ENCODE assay signal across 28 cellular contexts in the genomic region with DNA sequence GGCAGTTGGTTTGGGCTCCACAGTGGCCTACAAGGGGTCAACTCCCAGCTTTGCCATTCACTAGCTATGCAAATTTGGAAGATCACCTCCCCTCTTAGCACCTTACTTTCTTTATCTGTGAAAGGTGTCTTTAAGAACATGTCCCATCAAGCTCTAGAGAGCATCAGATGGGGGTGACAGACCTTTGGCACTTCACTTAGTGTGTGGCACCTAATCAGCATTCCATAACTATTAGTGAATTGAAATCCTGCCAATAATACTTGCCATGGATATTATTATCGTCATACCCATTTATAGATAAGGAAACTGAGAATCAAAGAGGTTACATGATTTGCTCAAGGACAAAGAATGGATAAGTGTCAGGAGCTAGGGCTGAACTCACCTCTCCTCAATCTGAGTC. TPM values are rescaled to one million over a fixed set of nuclear protein-coding genes. Genes with fewer than 3 reads are reported as not detected.
"Had no signal": no experiment of that assay in that cellular context is flagged by ENCODE, and none has a peak within 500 bp of the region (broad histone marks: within the 10 kb centered on the region; RNA-seq: fewer than 3 reads in every experiment).

No MANE protein-coding gene starts in this region.

- H3K4me1 Mint-ChIP-seq: activated B cell treated with CpG ODN at 0.5 μM for 24 hours; activated CD8-positive, alpha-beta memory T cell treated with anti-CD3 and anti-CD28 coated beads, Interleukin-2, amount 10 ng/mL, durations not matched to agents 7 days and 5 days; memory B cell; naive thymus-derived CD4-positive, alpha-beta T cell; stimulated activated effector memory CD8-positive, alpha-beta T cell treated with anti-CD3 and anti-CD28 coated beads, Interleukin-12 subunit alpha, Interleukin-12 subunit beta, amount 100 ng/mL, for 72 hours had no signal

- DNase-seq: activated B cell treated with CpG ODN at 0.5 μM for 24 hours; activated CD4-positive, alpha-beta T cell treated with anti-CD3 and anti-CD28 coated beads, Interleukin-2, amount 50 U/mL, for 1 hour; activated naive CD4-positive, alpha-beta T cell treated with Interleukin-2 at 50 U/mL for 16 hours; body of pancreas; dorsolateral prefrontal cortex; effector memory CD4-positive, alpha-beta T cell; foreskin fibroblast; heart left ventricle; immature natural killer cell; midbrain; naive thymus-derived CD4-positive, alpha-beta T cell; psoas muscle; sigmoid colon; small intestine; stimulated activated CD4-positive, alpha-beta T cell treated with anti-CD3 and anti-CD28 coated beads, Interleukin-4, amount 100 ng/mL, for 24 hours; trophoblast cell; uterus had no signal

- H3K4me1 ChIP-seq: body of pancreas, heart left ventricle, parathyroid adenoma, psoas muscle, uterus had no signal

- H3K27ac Mint-ChIP-seq: activated B cell treated with CpG ODN at 0.5 μM for 24 hours; activated CD8-positive, alpha-beta memory T cell treated with anti-CD3 and anti-CD28 coated beads, Interleukin-2, amount 10 ng/mL, durations not matched to agents 7 days and 5 days; activated CD8-positive, alpha-beta T cell treated with anti-CD3 and anti-CD28 coated beads, Interleukin-2, amount 10 ng/mL, durations not matched to agents 7 days and 5 days; activated naive CD8-positive, alpha-beta T cell; activated T-cell treated with anti-CD3 and anti-CD28 coated beads, Interleukin-2, amount 50 U/mL, for 72 hours; immature natural killer cell; memory B cell; naive thymus-derived CD4-positive, alpha-beta T cell; stimulated activated effector memory CD8-positive, alpha-beta T cell treated with anti-CD3 and anti-CD28 coated beads, Interleukin-12 subunit alpha, Interleukin-12 subunit beta, amount 100 ng/mL, for 72 hours; stimulated activated naive CD8-positive, alpha-beta T cell treated with anti-CD3 and anti-CD28 coated beads, Interleukin-15, Interleukin-2, amounts not matched to agents 100 ng/mL and 50 ng/mL, for 24 hours had no signal

- H3K36me3 ChIP-seq: heart left ventricle, sigmoid colon, thoracic aorta, uterus had no signal

- H3K4me3 ChIP-seq: body of pancreas, coronary artery, dorsolateral prefrontal cortex, heart left ventricle, psoas muscle, sigmoid colon, thoracic aorta, uterus had no signal

- H3K9ac ChIP-seq: parathyroid adenoma had no signal

- H3K79me2 ChIP-seq: parathyroid adenoma had no signal

- H2AFZ ChIP-seq: parathyroid adenoma had no signal

- H3K9me3 ChIP-seq: body of pancreas, heart left ventricle, psoas muscle, sigmoid colon, thoracic aorta, uterus had no signal

- H3K27ac ChIP-seq: body of pancreas, coronary artery, dorsolateral prefrontal cortex, heart left ventricle, parathyroid adenoma, psoas muscle, sigmoid colon, thoracic aorta, uterus had no signal

- H3K27me3 ChIP-seq: body of pancreas, sigmoid colon, uterus had no signal

- H3K9me3 Mint-ChIP-seq: activated B cell treated with CpG ODN at 0.5 μM for 24 hours; activated T-cell treated with anti-CD3 and anti-CD28 coated beads, Interleukin-2, amount 50 U/mL, for 72 hours; immature natural killer cell; memory B cell; stimulated activated effector memory CD8-positive, alpha-beta T cell treated with anti-CD3 and anti-CD28 coated beads, Interleukin-12 subunit alpha, Interleukin-12 subunit beta, amount 100 ng/mL, for 72 hours had no signal

- FAIRE-seq: small intestine had no signal

- H3K4me3 Mint-ChIP-seq: activated B cell treated with CpG ODN at 0.5 μM for 24 hours; activated CD8-positive, alpha-beta memory T cell treated with anti-CD3 and anti-CD28 coated beads, Interleukin-2, amount 10 ng/mL, durations not matched to agents 7 days and 5 days; activated CD8-positive, alpha-beta T cell treated with anti-CD3 and anti-CD28 coated beads, Interleukin-2, amount 10 ng/mL, durations not matched to agents 7 days and 5 days; activated naive CD8-positive, alpha-beta T cell; activated T-cell treated with anti-CD3 and anti-CD28 coated beads, Interleukin-2, amount 50 U/mL, for 72 hours; immature natural killer cell; memory B cell; naive thymus-derived CD4-positive, alpha-beta T cell; stimulated activated effector memory CD8-positive, alpha-beta T cell treated with anti-CD3 and anti-CD28 coated beads, Interleukin-12 subunit alpha, Interleukin-12 subunit beta, amount 100 ng/mL, for 72 hours; stimulated activated naive CD8-positive, alpha-beta T cell treated with anti-CD3 and anti-CD28 coated beads, Interleukin-15, Interleukin-2, amounts not matched to agents 100 ng/mL and 50 ng/mL, for 24 hours had no signal

- H3K36me3 Mint-ChIP-seq: activated CD8-positive, alpha-beta memory T cell treated with anti-CD3 and anti-CD28 coated beads, Interleukin-2, amount 10 ng/mL, durations not matched to agents 7 days and 5 days; activated naive CD8-positive, alpha-beta T cell; immature natural killer cell; memory B cell; naive thymus-derived CD4-positive, alpha-beta T cell; stimulated activated effector memory CD8-positive, alpha-beta T cell treated with anti-CD3 and anti-CD28 coated beads, Interleukin-12 subunit alpha, Interleukin-12 subunit beta, amount 100 ng/mL, for 72 hours had no signal

- H3K27me3 Mint-ChIP-seq: activated CD8-positive, alpha-beta memory T cell treated with anti-CD3 and anti-CD28 coated beads, Interleukin-2, amount 10 ng/mL, durations not matched to agents 7 days and 5 days; activated naive CD8-positive, alpha-beta T cell; memory B cell had no signal

- ATAC-seq: activated CD8-positive, alpha-beta memory T cell treated with anti-CD3 and anti-CD28 coated beads, Interleukin-2, amount 10 ng/mL, durations not matched to agents 7 days and 5 days; activated CD8-positive, alpha-beta T cell treated with anti-CD3 and anti-CD28 coated beads, Interleukin-2, amount 10 ng/mL, durations not matched to agents 7 days and 5 days; body of pancreas; heart left ventricle; naive thymus-derived CD4-positive, alpha-beta T cell; psoas muscle had no signal

RNA-seq across cellular contexts. Expression of gene PLPP4, which starts 51.9 kb away (rescaled TPM):
- total RNA-seq: activated B cell treated with CpG ODN at 0.5 μM for 24 hours; activated CD8-positive, alpha-beta memory T cell treated with anti-CD3 and anti-CD28 coated beads, Interleukin-2, amount 10 ng/mL, durations not matched to agents 7 days and 5 days; activated CD8-positive, alpha-beta T cell treated with anti-CD3 and anti-CD28 coated beads, Interleukin-2, amount 10 ng/mL, durations not matched to agents 7 days and 5 days; activated T-cell treated with anti-CD3 and anti-CD28 coated beads, Interleukin-2, amount 50 U/mL, for 72 hours; naive thymus-derived CD4-positive, alpha-beta T cell; psoas muscle; T-helper 2 cell treated with Interferon-gamma antibody and Interleukin-4, amounts not matched to agents 100 ng/mL and 5 ng/mL, for 36 hours; thoracic aorta had no signal
